Comparison of ENCODE assay signal across 20 cellular contexts in the genomic region with DNA sequence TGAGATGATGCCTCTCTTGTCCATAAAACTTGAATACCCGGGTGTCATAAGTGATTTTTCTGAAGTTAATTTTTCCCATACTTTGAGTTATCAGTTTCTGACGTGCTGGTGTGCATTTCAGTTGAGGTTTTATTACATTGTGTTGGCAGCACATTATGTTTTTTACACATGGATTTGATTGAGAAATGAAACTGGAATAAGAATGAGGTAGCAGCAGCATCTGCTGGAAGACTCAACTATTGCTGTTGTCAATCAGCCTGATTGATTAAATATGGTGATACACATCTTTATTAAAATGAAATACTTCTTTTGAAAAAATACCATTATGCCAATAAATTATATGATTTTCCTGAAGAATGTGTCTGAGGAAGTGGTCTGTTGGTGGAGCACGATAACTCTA.
A peak's percentile ranks its signal among the peaks of the same experiment; 100 is the strongest.
DNase-seq lines count a peak whose midpoint lies in the region; ATAC-seq and TF ChIP-seq lines count a peak whose summit lies in the region.
"Had no signal": no experiment of that assay in that cellular context is flagged by ENCODE, and none has a peak within 500 bp of the region (broad histone marks: within the 10 kb centered on the region; RNA-seq: fewer than 3 reads in every experiment).

No MANE protein-coding gene starts in this region.

- no peaks in the 10 kb centered on the region for H4K20me1 ChIP-seq in SK-N-SH (ENCODE audit: insufficient read depth)
- no peaks in the 10 kb centered on the region for H4K20me1 ChIP-seq in PC-9 (ENCODE audit: insufficient read depth)

- H3F3A ChIP-seq in SK-N-SH (replicated peaks; ENCODE audit: insufficient read depth), result no peaks in the 10 kb centered on the region
- peaks cover 4% of the 10 kb centered on the region; the same call in 1 of the 2 replicates for H3F3A ChIP-seq in PC-9 (ENCODE audit: insufficient read depth, low read depth)

- CTCF ChIA-PET in SK-N-SH (lab: Yijun Ruan, JAX), result no interaction called here
- CTCF ChIA-PET in PC-9 (lab: Charles Lee), result no interaction called here

- H3K36me3 ChIP-seq in SK-N-SH (replicated peaks in 1 of 2; ENCODE audit: control insufficient read depth in 1 of 2, insufficient read depth in 2 of 2, low read length in 1 of 2), result no peaks in the 10 kb centered on the region
- no peaks in the 10 kb centered on the region for H3K36me3 ChIP-seq in PC-9 (ENCODE audit: low read depth)
- H3K36me3 ChIP-seq: SJCRH30 had no signal

- BruUV-seq in PC-9 (replicated peaks; lab: Mats Ljungman, UMichigan), result no TSS peak

- intact Hi-C loops in PC-9 (cut with micrococcal nuclease; ENCODE audit: unreplicated experiment), result no loop called here

- TF ChIP-seq CTCF in SK-N-SH (IDR thresholded peaks at IDR 0.05), result peak; percentile 17
- peak; percentile 25; the same call in 1 of the 2 replicates for TF ChIP-seq CTCF in PC-9 (conservative IDR thresholded peaks at IDR 0.05)
- TF ChIP-seq CTCF in fibroblast of pulmonary artery (IDR thresholded peaks at IDR 0.05; ENCODE audit: low read length, missing control alignments), result no peak

- H3K9me2 ChIP-seq in SK-N-SH, result no peaks in the 10 kb centered on the region
- no peaks in the 10 kb centered on the region for H3K9me2 ChIP-seq in PC-9 (ENCODE audit: insufficient read depth)

- DNase-seq in SK-N-SH (no peak), PC-9 (no peak), fibroblast of pulmonary artery (ENCODE audit: low read depth) (peak; percentile 1), stromal cell of bone marrow (ENCODE audit: low read depth) (peak; percentile 24), NCI-H69 (lab: John Stamatoyannopoulos, UW) (no peak), nucleus accumbens (lab: John Stamatoyannopoulos, UW) (no peak), NCI-H146 (lab: John Stamatoyannopoulos, UW) (no peak)
- DNase-seq: 8988T; activated CD4-positive, alpha-beta T cell treated with anti-CD3 and anti-CD28 coated beads for 4 hours; activated naive CD8-positive, alpha-beta T cell treated with anti-CD3 and anti-CD28 coated beads, Interleukin-2, amount 50 U/mL, for 24 hours; activated T-cell treated with anti-CD3 and anti-CD28 coated beads, Interleukin-2, amount 50 U/mL, for 1 hour; caudate nucleus; GF-D8; left cardiac atrium; NCI-H2171 treated with DMSO at 0.1 percent for 48 hours; SJCRH30; T1000 had no signal

- H3K9me3 ChIP-seq in SK-N-SH (no peaks in the 10 kb centered on the region), PC-9 (ENCODE audit: insufficient read depth, low read depth) (no peaks in the 10 kb centered on the region; the same call in 1 of the 2 replicates)
- H3K9me3 ChIP-seq: SJCRH30 had no signal

- H3K4me1 ChIP-seq in SK-N-SH (ENCODE audit: control insufficient read depth in 1 of 2, insufficient read depth in 2 of 2, low read depth in 1 of 2, low read length in 1 of 2), result no peaks in the 10 kb centered on the region
- no peaks in the 10 kb centered on the region for H3K4me1 ChIP-seq in PC-9 (replicated peaks; ENCODE audit: insufficient read depth)
- H3K4me1 ChIP-seq: SJCRH30 had no signal

- 22% methylated on average over 3 of the region's 3 CpGs for WGBS in SK-N-SH (ENCODE audit: low lambda C conversion rate)

- ATAC-seq in SK-N-SH treated with all-trans-retinoic acid at 6 μM for 48 hours, result no peak
- ATAC-seq: GM23338, left cardiac atrium had no signal

- TF ChIP-seq EP300 in SK-N-SH (IDR thresholded peaks at IDR 0.05; ENCODE audit: borderline replicate concordance in 1 of 2, low read depth in 1 of 2, low read length in 1 of 2), result no peak

- no peaks in the 10 kb centered on the region for H3K79me2 ChIP-seq in SK-N-SH (ENCODE audit: insufficient read depth)
- H3K79me2 ChIP-seq in PC-9 (ENCODE audit: low read depth), result no peaks in the 10 kb centered on the region
- H3K79me2 ChIP-seq: hepatocyte had no signal

- H3K27me3 ChIP-seq in SK-N-SH (ENCODE audit: insufficient read depth) (no peaks in the 10 kb centered on the region), PC-9 (ENCODE audit: insufficient read depth, low read depth) (no peaks in the 10 kb centered on the region)
- H3K27me3 ChIP-seq: hepatocyte, SJCRH30 had no signal

- no peak overlapping the region for H3K9ac ChIP-seq in SK-N-SH

- POLR2A ChIA-PET in SK-N-SH (lab: Yijun Ruan, JAX), result no interaction called here
- POLR2A ChIA-PET in PC-9 (lab: Charles Lee; ENCODE audit: unreplicated experiment), result no interaction called here

- no peak overlapping the region for H3K4me3 ChIP-seq in SK-N-SH (ENCODE audit: low read depth in 2 of 2, low read length in 1 of 2)
- no peak overlapping the region for H3K4me3 ChIP-seq in PC-9
- no peak overlapping the region for H3K4me3 ChIP-seq in fibroblast of pulmonary artery (replicated peaks; ENCODE audit: low read depth, low read length)
- H3K4me3 ChIP-seq: GM23338, hepatocyte, SJCRH30 had no signal

- no peak overlapping the region for H3K4me2 ChIP-seq in SK-N-SH
- no peak overlapping the region for H3K4me2 ChIP-seq in PC-9
- H3K4me2 ChIP-seq: GM23338, hepatocyte had no signal

- no peak for TF ChIP-seq RAD21 in SK-N-SH (IDR thresholded peaks at IDR 0.05; ENCODE audit: low read length)

- no peak overlapping the region for H3K27ac ChIP-seq in SK-N-SH (ENCODE audit: low read depth in 2 of 2, low read length in 1 of 2)
- H3K27ac ChIP-seq in PC-9, result no peak overlapping the region
- H3K27ac ChIP-seq: hepatocyte, SJCRH30 had no signal

- H2AFZ ChIP-seq in SK-N-SH (ENCODE audit: low read depth) (no peak overlapping the region), PC-9 (no peak overlapping the region)
- H2AFZ ChIP-seq: GM23338, hepatocyte had no signal

TF ChIP-seq in SK-N-SH, 30 proteins besides CTCF, POLR2A, EP300 and RAD21:
- TF ChIP-seq TCF12 (IDR thresholded peaks at IDR 0.05) (no peak), SIN3A (IDR thresholded peaks at IDR 0.05; ENCODE audit: borderline replicate concordance, low read depth, low read length) (no peak), TAF1 (IDR thresholded peaks at IDR 0.05; ENCODE audit: borderline replicate concordance, low read depth, low read length) (no peak), NFIC (IDR thresholded peaks at IDR 0.05; ENCODE audit: borderline replicate concordance) (no peak)
- TF ChIP-seq, protein P1, sequence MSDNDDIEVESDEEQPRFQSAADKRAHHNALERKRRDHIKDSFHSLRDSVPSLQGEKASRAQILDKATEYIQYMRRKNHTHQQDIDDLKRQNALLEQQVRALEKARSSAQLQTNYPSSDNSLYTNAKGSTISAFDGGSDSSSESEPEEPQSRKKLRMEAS (IDR thresholded peaks at IDR 0.05; ENCODE audit: low read depth), result no peak

TF ChIP-seq in SK-N-SH treated with all-trans-retinoic acid at 6 μM for 48 hours, 23 proteins besides CTCF, POLR2A, EP300 and RAD21 (continues in another document):
- TF ChIP-seq, protein P2, sequence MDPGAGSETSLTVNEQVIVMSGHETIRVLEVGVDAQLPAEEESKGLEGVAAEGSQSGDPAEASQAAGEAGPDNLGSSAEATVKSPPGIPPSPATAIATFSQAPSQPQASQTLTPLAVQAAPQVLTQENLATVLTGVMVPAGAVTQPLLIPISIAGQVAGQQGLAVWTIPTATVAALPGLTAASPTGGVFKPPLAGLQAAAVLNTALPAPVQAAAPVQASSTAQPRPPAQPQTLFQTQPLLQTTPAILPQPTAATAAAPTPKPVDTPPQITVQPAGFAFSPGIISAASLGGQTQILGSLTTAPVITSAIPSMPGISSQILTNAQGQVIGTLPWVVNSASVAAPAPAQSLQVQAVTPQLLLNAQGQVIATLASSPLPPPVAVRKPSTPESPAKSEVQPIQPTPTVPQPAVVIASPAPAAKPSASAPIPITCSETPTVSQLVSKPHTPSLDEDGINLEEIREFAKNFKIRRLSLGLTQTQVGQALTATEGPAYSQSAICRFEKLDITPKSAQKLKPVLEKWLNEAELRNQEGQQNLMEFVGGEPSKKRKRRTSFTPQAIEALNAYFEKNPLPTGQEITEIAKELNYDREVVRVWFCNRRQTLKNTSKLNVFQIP (CRISPR knock-in tag; IDR thresholded peaks at IDR 0.05; ENCODE audit: borderline replicate concordance, low read depth), result no peak
- TF ChIP-seq ZFP3 (CRISPR knock-in tag; IDR thresholded peaks at IDR 0.05) (no peak), TCF4 (CRISPR knock-in tag; IDR thresholded peaks at IDR 0.05; ENCODE audit: borderline replicate concordance) (no peak), ZNF70 (CRISPR knock-in tag; IDR thresholded peaks at IDR 0.05) (no peak), ZNF8 (CRISPR knock-in tag; IDR thresholded peaks at IDR 0.05) (no peak), GLIS3 (CRISPR knock-in tag; IDR thresholded peaks at IDR 0.05) (no peak), OSR1 (CRISPR knock-in tag; IDR thresholded peaks at IDR 0.05) (no peak), ISL1 (CRISPR knock-in tag; IDR thresholded peaks at IDR 0.05) (no peak), BACH2 (CRISPR knock-in tag; IDR thresholded peaks at IDR 0.05; ENCODE audit: borderline replicate concordance) (no peak), ZC3H10 (CRISPR knock-in tag; IDR thresholded peaks at IDR 0.05) (no peak), ARNTL (CRISPR knock-in tag; IDR thresholded peaks at IDR 0.05; ENCODE audit: borderline replicate concordance, low read depth) (no peak)
- TF ChIP-seq, protein P3, sequence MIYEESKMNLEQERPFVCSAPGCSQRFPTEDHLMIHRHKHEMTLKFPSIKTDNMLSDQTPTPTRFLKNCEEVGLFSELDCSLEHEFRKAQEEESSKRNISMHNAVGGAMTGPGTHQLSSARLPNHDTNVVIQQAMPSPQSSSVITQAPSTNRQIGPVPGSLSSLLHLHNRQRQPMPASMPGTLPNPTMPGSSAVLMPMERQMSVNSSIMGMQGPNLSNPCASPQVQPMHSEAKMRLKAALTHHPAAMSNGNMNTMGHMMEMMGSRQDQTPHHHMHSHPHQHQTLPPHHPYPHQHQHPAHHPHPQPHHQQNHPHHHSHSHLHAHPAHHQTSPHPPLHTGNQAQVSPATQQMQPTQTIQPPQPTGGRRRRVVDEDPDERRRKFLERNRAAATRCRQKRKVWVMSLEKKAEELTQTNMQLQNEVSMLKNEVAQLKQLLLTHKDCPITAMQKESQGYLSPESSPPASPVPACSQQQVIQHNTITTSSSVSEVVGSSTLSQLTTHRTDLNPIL (CRISPR knock-in tag; IDR thresholded peaks at IDR 0.05; ENCODE audit: low read depth), result no peak
- TF ChIP-seq, protein P4, sequence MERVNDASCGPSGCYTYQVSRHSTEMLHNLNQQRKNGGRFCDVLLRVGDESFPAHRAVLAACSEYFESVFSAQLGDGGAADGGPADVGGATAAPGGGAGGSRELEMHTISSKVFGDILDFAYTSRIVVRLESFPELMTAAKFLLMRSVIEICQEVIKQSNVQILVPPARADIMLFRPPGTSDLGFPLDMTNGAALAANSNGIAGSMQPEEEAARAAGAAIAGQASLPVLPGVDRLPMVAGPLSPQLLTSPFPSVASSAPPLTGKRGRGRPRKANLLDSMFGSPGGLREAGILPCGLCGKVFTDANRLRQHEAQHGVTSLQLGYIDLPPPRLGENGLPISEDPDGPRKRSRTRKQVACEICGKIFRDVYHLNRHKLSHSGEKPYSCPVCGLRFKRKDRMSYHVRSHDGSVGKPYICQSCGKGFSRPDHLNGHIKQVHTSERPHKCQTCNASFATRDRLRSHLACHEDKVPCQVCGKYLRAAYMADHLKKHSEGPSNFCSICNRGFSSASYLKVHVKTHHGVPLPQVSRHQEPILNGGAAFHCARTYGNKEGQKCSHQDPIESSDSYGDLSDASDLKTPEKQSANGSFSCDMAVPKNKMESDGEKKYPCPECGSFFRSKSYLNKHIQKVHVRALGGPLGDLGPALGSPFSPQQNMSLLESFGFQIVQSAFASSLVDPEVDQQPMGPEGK (CRISPR knock-in tag; IDR thresholded peaks at IDR 0.05; ENCODE audit: borderline replicate concordance), result no peak

Comparison
In these comparisons a context has a peak if more than half of its experiments do, and no peak if none do; other contexts are left out.
1. DNase-seq: peak in fibroblast of pulmonary artery (single experiment) and stromal cell of bone marrow (single experiment); none in SK-N-SH (single experiment), PC-9 (0 of 2), NCI-H69 (single experiment), nucleus accumbens (0 of 56) and NCI-H146 (single experiment).